In genomic region chr17:70169707-70170597, GRCh38 we compare ENCODE assay signal across 8 cellular contexts. TPM values are rescaled to one million over a fixed set of nuclear protein-coding genes. Genes with fewer than 3 reads are reported as not detected.
DNase-seq lines count a peak whose midpoint lies in the region; ATAC-seq and TF ChIP-seq lines count a peak whose summit lies in the region.

No MANE protein-coding gene starts in this region.

- dilution Hi-C loops in mammary epithelial cell (cut with HindIII; ENCODE audit: low sequenced_read_pairs), result no loop called here

- H3K9me3 ChIP-seq in MM.1S (replicated peaks; ENCODE audit: insufficient read depth, low read length) (no peaks in the 10 kb centered on the region), mammary epithelial cell (replicated peaks; ENCODE audit: insufficient read depth, low read length) (no peaks in the 10 kb centered on the region), left lung (no peaks in the 10 kb centered on the region)

- H3F3A ChIP-seq in MM.1S (ENCODE audit: insufficient read depth, low read length), result no peaks in the 10 kb centered on the region

- no peaks in the 10 kb centered on the region for H3K9me3 Mint-ChIP-seq in Calu3 (ENCODE audit: low read depth, unreplicated experiment)

- H3K4me3 ChIP-seq in MM.1S (ENCODE audit: low read length) (peak overlapping the region; percentile 61), mammary epithelial cell (replicated peaks in 1 of 3; ENCODE audit: insufficient read depth in 1 of 3, low read depth in 2 of 3, low read length in 3 of 3) (peak overlapping the region; percentile 59 to 64 (median 60)), left lung (peak overlapping the region; percentile 53 to 66)

- H4K20me1 ChIP-seq in MM.1S (ENCODE audit: insufficient read depth, low read length) (no peaks in the 10 kb centered on the region), mammary epithelial cell (ENCODE audit: insufficient read depth, low read length) (no peaks in the 10 kb centered on the region)

- H3K36me3 Mint-ChIP-seq in Calu3 (ENCODE audit: insufficient read depth, unreplicated experiment), result peaks cover 12% of the 10 kb centered on the region

- no peaks in the 10 kb centered on the region for H3K36me3 ChIP-seq in MM.1S (replicated peaks; ENCODE audit: insufficient read depth, low read length)
- H3K36me3 ChIP-seq in mammary epithelial cell (ENCODE audit: insufficient read depth, low read length), result no peaks in the 10 kb centered on the region
- H3K36me3 ChIP-seq in left lung, result peaks cover 0 to 6% of the 10 kb centered on the region in 2 donors

- H3K4me1 ChIP-seq in MM.1S (ENCODE audit: low read length) (no peaks in the 10 kb centered on the region), mammary epithelial cell (ENCODE audit: insufficient read depth, low read length) (peaks cover 31% of the 10 kb centered on the region), left lung (peaks cover 0 to 39% of the 10 kb centered on the region in 2 donors)

- peaks cover 70% of the 10 kb centered on the region for H3K27me3 Mint-ChIP-seq in Calu3 (ENCODE audit: unreplicated experiment)

- 5% methylated on average over 22 of the region's 24 CpGs for WGBS in mammary epithelial cell (ENCODE audit: low coverage, missing lambda C conversion rate)

- no peaks in the 10 kb centered on the region for H3K79me2 ChIP-seq in MM.1S (ENCODE audit: low read length)
- no peaks in the 10 kb centered on the region for H3K79me2 ChIP-seq in mammary epithelial cell (ENCODE audit: insufficient read depth, low read length)

- H3K27ac Mint-ChIP-seq in Calu3 (ENCODE audit: unreplicated experiment), result no peak overlapping the region

- peak overlapping the region; percentile 88 for H2AFZ ChIP-seq in MM.1S (ENCODE audit: low read length)
- H2AFZ ChIP-seq in mammary epithelial cell (ENCODE audit: low read depth, low read length), result peak overlapping the region; percentile 89

- in situ Hi-C loops in mammary epithelial cell (cut with MboI; ENCODE audit: low sequenced_read_pairs in 2 of 2), result no loop called here

- H3K4me1 Mint-ChIP-seq in Calu3 (ENCODE audit: low read depth, unreplicated experiment), result peaks cover 18% of the 10 kb centered on the region

- no peak for DNase-seq in Calu3
- no peak for DNase-seq in MM.1S
- DNase-seq in mammary epithelial cell, result no peak
- no peak for DNase-seq in left lung
- peak; percentile 80 for DNase-seq in superior temporal gyrus (ENCODE audit: extremely low spot score)
- DNase-seq in HuH-7 (ENCODE audit: low spot score), result no peak
- DNase-seq in NCI-H2196 treated with DMSO at 0.1 percent for 48 hours (lab: John Stamatoyannopoulos, UW; ENCODE audit: unreplicated experiment), result no peak

- H3K9me2 ChIP-seq in MM.1S (replicated peaks; ENCODE audit: insufficient read depth, low read length), result no peaks in the 10 kb centered on the region

- CTCF ChIA-PET in Calu3 (lab: Charles Lee) (interaction anchor here (0.6 kb wide), 1 partner anchor 10 kb away, joined by 4 read pairs; no protein-coding TSS in a partner anchor), mammary epithelial cell (lab: Charles Lee; ENCODE audit: low non-redundant PET) (interaction anchor here (0.5 kb wide), 1 partner anchor 20 kb away, joined by 6 read pairs; no protein-coding TSS in a partner anchor)

- TF ChIP-seq CTCF in Calu3 (IDR thresholded peaks at IDR 0.05; ENCODE audit: unreplicated experiment) (no peak), MM.1S (IDR thresholded peaks at IDR 0.05; ENCODE audit: low read length) (no peak), mammary epithelial cell (conservative IDR thresholded peaks at IDR 0.05 in 1 of 2, IDR thresholded peaks at IDR 0.05 in 1 of 2; ENCODE audit: extremely low read depth in 1 of 2, insufficient read depth in 1 of 2, low read depth in 1 of 2, low read length in 2 of 2) (no peak), left lung (IDR thresholded peaks at IDR 0.05) (no peak)

- intact Hi-C loops in Calu3 (cut with micrococcal nuclease; ENCODE audit: unreplicated experiment), result loop anchor here (10.0 kb wide), 1 partner anchor 455 kb away; no protein-coding TSS in a partner anchor
- intact Hi-C loops in mammary epithelial cell (cut with micrococcal nuclease), result loop anchor here (2.0 to 10.0 kb wide), 3 partner anchors 15 to 455 kb away; no protein-coding TSS in a partner anchor
- intact Hi-C loops in left lung (cut with DNase I), result no loop called here

- ATAC-seq in left lung, result peak; percentile 23
- ATAC-seq in HG02798 (IDR thresholded peaks at IDR 0.05; ENCODE audit: poor library complexity, unreplicated experiment), result no peak

- BruUV-seq in Calu3 (replicated peaks; lab: Mats Ljungman, UMichigan) (no TSS peak), mammary epithelial cell (replicated peaks; lab: Mats Ljungman, UMichigan) (no TSS peak)

- no peak overlapping the region; the same call in 1 of the 2 replicates for H3K9ac ChIP-seq in MM.1S (ENCODE audit: low read length)
- H3K9ac ChIP-seq in mammary epithelial cell (ENCODE audit: insufficient read depth, low read length), result peak overlapping the region; percentile 15

- H3K27me3 ChIP-seq in MM.1S (replicated peaks; ENCODE audit: insufficient read depth, low read length) (peaks cover 4% of the 10 kb centered on the region; the same call in 1 of the 2 replicates), mammary epithelial cell (ENCODE audit: insufficient read depth, low read length) (no peaks in the 10 kb centered on the region), left lung (peaks cover 0 to 13% of the 10 kb centered on the region in 2 donors)

- H3K27ac ChIP-seq in MM.1S (ENCODE audit: low read length), result no peak overlapping the region
- H3K27ac ChIP-seq in mammary epithelial cell (ENCODE audit: insufficient read depth, low read depth, low read length), result no peak overlapping the region
- H3K27ac ChIP-seq in left lung, result peak overlapping the region; percentile 90 to 98

- H3K4me3 Mint-ChIP-seq in Calu3 (ENCODE audit: low read depth, unreplicated experiment), result peak overlapping the region; percentile 67

- H3K4me2 ChIP-seq in MM.1S (ENCODE audit: low read depth, low read length) (peak overlapping the region; percentile 93), mammary epithelial cell (ENCODE audit: insufficient read depth, low read depth, low read length) (peak overlapping the region; percentile 97)

RNA-seq across cellular contexts. Expression of gene KCNJ2, which starts 0.6 kb away (rescaled TPM):
- total RNA-seq in Calu3 (2022) (not detected in 2 replicates), mammary epithelial cell (1 to 10 TPM in 1 of 2 donors, under 1 TPM in 1; 0.26 to 4.3 TPM), left lung (10 to 100 TPM; 14.6 to 25.3 TPM)
- 0.24 TPM for polyA plus RNA-seq in mammary epithelial cell
- not detected for polyA minus RNA-seq in mammary epithelial cell

Comparison
In these comparisons a context has a peak if more than half of its experiments do, and no peak if none do; other contexts are left out.
1. H3K27ac ChIP-seq: peak in left lung (2 of 2); none in MM.1S (single experiment) and mammary epithelial cell (single experiment).
2. intact Hi-C loops: an anchor here in Calu3 (10.0 kb wide) and mammary epithelial cell (2.0 to 10.0 kb wide); none called in left lung.
3. Peak in every context shown above with its lines, with median percentiles within 50 percentile points of each other: H3K4me3 ChIP-seq.